In genomic region chr15:69288531-69289311, GRCh38 we compare ENCODE assay signal across 23 cellular contexts. TPM values are rescaled to one million over a fixed set of nuclear protein-coding genes. Genes with fewer than 3 reads are reported as not detected.
A peak's percentile ranks its signal among the peaks of the same experiment; 100 is the strongest.
DNase-seq lines count a peak whose midpoint lies in the region; ATAC-seq, FAIRE-seq and TF ChIP-seq lines count a peak whose summit lies in the region.
"Had no signal": no experiment of that assay in that cellular context is flagged by ENCODE, and none has a peak within 500 bp of the region (broad histone marks: within the 10 kb centered on the region; RNA-seq: fewer than 3 reads in every experiment).

No MANE protein-coding gene starts in this region.

- no peaks in the 10 kb centered on the region for H3K4me1 ChIP-seq in Panc1 (ENCODE audit: control insufficient read depth, insufficient read depth, low read length)
- H3K4me1 ChIP-seq in left lung, result peaks cover 10 to 12% of the 10 kb centered on the region in 2 donors
- H3K4me1 ChIP-seq in transverse colon, result peaks cover 0 to 23% (median 13%) of the 10 kb centered on the region in 4 donors

- POLR2A ChIA-PET in Panc1 (lab: Charles Lee), result no interaction called here

- TF ChIP-seq CTCF in Panc1 (IDR thresholded peaks at IDR 0.05) (no peak), bronchial epithelial cell (IDR thresholded peaks at IDR 0.05; ENCODE audit: insufficient read depth, low read length, severe bottlenecking) (no peak), left lung (IDR thresholded peaks at IDR 0.05) (no peak), transverse colon (IDR thresholded peaks at IDR 0.05) (no peak), D721Med (IDR thresholded peaks at IDR 0.05; ENCODE audit: insufficient read depth, missing control alignments) (no peak)

- H3K4me3 ChIP-seq in Panc1 (ENCODE audit: low read depth in 2 of 2, low read length in 2 of 2) (no peak overlapping the region), bronchial epithelial cell (ENCODE audit: low read depth, low read length) (no peak overlapping the region), left lung (no peak overlapping the region), transverse colon (no peak overlapping the region)
- H3K4me3 ChIP-seq: cardiac muscle cell, hepatocyte had no signal

- CTCF ChIA-PET in Panc1 (lab: Charles Lee), result no interaction called here

- TF ChIP-seq EP300 in transverse colon (IDR thresholded peaks at IDR 0.05; ENCODE audit: low read depth), result no peak

- in situ Hi-C loops in Panc1 (cut with HindIII; ENCODE audit: low pct_unique_long_range_greater_than_20kb, low sequenced_read_pairs) (no loop called here), transverse colon (cut with MboI; ENCODE audit: low pct_ligation_motif_present in 1 of 4, low pct_unique_long_range_greater_than_20kb in 1 of 4, low sequenced_read_pairs in 3 of 4) (no loop called here)

- intact Hi-C loops in Panc1 (cut with micrococcal nuclease; ENCODE audit: unreplicated experiment) (no loop called here), left lung (cut with DNase I) (no loop called here), transverse colon (cut with DNase I; ENCODE audit: low total_unique reads) (no loop called here)

- ATAC-seq in Panc1 (0 out of 2 replicates have a peak, but pooled peaks have one; percentile 38), left lung (peak; percentile 67), GM18498 (IDR thresholded peaks at IDR 0.05; ENCODE audit: unreplicated experiment) (no peak)
- ATAC-seq: stimulated activated naive B cell treated with anti-CD40 and anti-IgM and Interleukin-4, amounts not matched to agents 10 μg/mL and 1 μg/mL and 100 μg/mL, for 72 hours had no signal

- no peak overlapping the region for H3K27ac ChIP-seq in Panc1 (ENCODE audit: low read length)
- H3K27ac ChIP-seq in left lung, result peak overlapping the region in 1 of 2 donors; percentile 55
- peak overlapping the region in 3 of 4 donors; percentile 21 to 35 (median 26) for H3K27ac ChIP-seq in transverse colon
- H3K27ac ChIP-seq: cardiac muscle cell, hepatocyte had no signal

- no TSS peak for BruUV-seq in Panc1 (replicated peaks; lab: Mats Ljungman, UMichigan)

- no peaks in the 10 kb centered on the region for H3K27me3 ChIP-seq in Panc1 (ENCODE audit: control insufficient read depth, insufficient read depth, low read length)
- no peaks in the 10 kb centered on the region for H3K27me3 ChIP-seq in bronchial epithelial cell (ENCODE audit: control insufficient read depth, insufficient read depth, low read length)
- H3K27me3 ChIP-seq in left lung, result no peaks in the 10 kb centered on the region
- no peaks in the 10 kb centered on the region for H3K27me3 ChIP-seq in transverse colon
- H3K27me3 ChIP-seq: cardiac muscle cell, hepatocyte had no signal

- H3K9me3 ChIP-seq in Panc1 (ENCODE audit: control insufficient read depth, insufficient read depth, low read depth, low read length), result no peaks in the 10 kb centered on the region
- H3K9me3 ChIP-seq in left lung, result no peaks in the 10 kb centered on the region
- H3K9me3 ChIP-seq in transverse colon, result no peaks in the 10 kb centered on the region
- H3K9me3 ChIP-seq: SK-N-SH had no signal

- DNase-seq in Panc1 (ENCODE audit: low read depth, low spot score) (no peak), bronchial epithelial cell (ENCODE audit: low read depth) (peak; percentile 79), left lung (no peak), transverse colon (no peak), D721Med (ENCODE audit: insufficient read length, low spot score) (no peak), globus pallidus (ENCODE audit: low spot score) (no peak)
- DNase-seq: activated CD4-positive, alpha-beta memory T cell treated with anti-CD3 and anti-CD28 coated beads for 36 hours; activated CD4-positive, CD25-positive, alpha-beta regulatory T cell; activated gamma-delta T cell treated with Interleukin-2 at 50 U/mL for 16 hours; activated T-cell treated with anti-CD3 and anti-CD28 coated beads, Interleukin-2, amount 50 U/mL, for 1 hour; AML-193; DMS79; HCEC 1CT; KG1; NCI-H2171; NCI-H524; nephron progenitor cell; RPMI8226; SK-N-SH; stimulated activated naive B cell treated with anti-CD40 and anti-IgM and Interleukin-4, amounts not matched to agents 10 μg/mL and 1 μg/mL and 100 μg/mL, for 72 hours had no signal

- H3K36me3 ChIP-seq in Panc1 (ENCODE audit: control insufficient read depth, insufficient read depth, low read length) (no peaks in the 10 kb centered on the region), bronchial epithelial cell (ENCODE audit: control insufficient read depth, insufficient read depth, low read length) (no peaks in the 10 kb centered on the region), left lung (no peaks in the 10 kb centered on the region), transverse colon (no peaks in the 10 kb centered on the region)
- H3K36me3 ChIP-seq: cardiac muscle cell had no signal

- peak; percentile 60 for FAIRE-seq in bronchial epithelial cell (lab: Jason Lieb, UNC)
- FAIRE-seq in D721Med (lab: Jason Lieb, UNC), result no peak

- 87 to 92% methylated on average over 2 to 11 of the region's 11 CpGs for WGBS in transverse colon (ENCODE audit: low coverage in 1 of 2), 2 donors

- no peak for TF ChIP-seq POLR2A in transverse colon (IDR thresholded peaks at IDR 0.05)

RNA-seq across cellular contexts. Expression of gene PAQR5, which starts 10.0 kb away (rescaled TPM):
- total RNA-seq in Panc1 (2021; ENCODE audit: unreplicated experiment) (2.0 TPM), bronchial epithelial cell (0.53 and 3.6 TPM in 2 replicates), left lung (10 to 100 TPM; 15.7 to 17.7 TPM), transverse colon (10 to 100 TPM; 21.1 to 80.0 (median 48.9) TPM)
- 1.6 TPM for polyA plus RNA-seq in Panc1 (2012; ENCODE audit: insufficient read length)
